1 cellular context compared by ENCODE assay signal in genomic region chr17:50681260-50682200, GRCh38.
TF ChIP-seq lines count a peak whose summit lies in the region.

No MANE protein-coding gene starts in this region.

TF ChIP-seq in K562, 482 proteins besides CTCF, POLR2A, EP300 and RAD21 (continued from another document and continues in another):
- TF ChIP-seq UBTF (IDR thresholded peaks at IDR 0.05; ENCODE audit: borderline replicate concordance in 1 of 2, low read depth in 2 of 2, low read length in 2 of 2) (no peak), ZNF133 (CRISPR knock-in tag; IDR thresholded peaks at IDR 0.05) (no peak), HDAC1 (IDR thresholded peaks at IDR 0.05) (peak in 1 of 2 experiments; percentile 41; a peak in 1 of 4 replicates), JUND (IDR thresholded peaks at IDR 0.05; ENCODE audit: borderline replicate concordance, low read depth, low read length) (no peak), JUND (tag; IDR thresholded peaks at IDR 0.05; ENCODE audit: borderline replicate concordance, low read depth, low read length) (0 out of 3 replicates have a peak, but pooled peaks have one; percentile 4), MECOM (CRISPR knock-in tag; IDR thresholded peaks at IDR 0.05) (no peak), TRIM24 (IDR thresholded peaks at IDR 0.05) (no peak), BCLAF1 (IDR thresholded peaks at IDR 0.05; ENCODE audit: borderline replicate concordance in 1 of 2, control insufficient read depth in 1 of 2, low read depth in 2 of 2, low read length in 1 of 2) (no peak), EHMT2 (IDR thresholded peaks at IDR 0.05) (peak; percentile 42; the same call in 1 of the 2 replicates), ZKSCAN8 (CRISPR knock-in tag; IDR thresholded peaks at IDR 0.05) (no peak), ZNF395 (CRISPR knock-in tag; IDR thresholded peaks at IDR 0.05) (no peak), ZNF699 (CRISPR knock-in tag; IDR thresholded peaks at IDR 0.05; ENCODE audit: insufficient replicate concordance) (no peak), ZNF584 (CRISPR knock-in tag; IDR thresholded peaks at IDR 0.05; ENCODE audit: low read depth) (no peak), ZMIZ1 (IDR thresholded peaks at IDR 0.05; ENCODE audit: low read depth in 2 of 2, low read length in 2 of 2) (no peak), MAFK (IDR thresholded peaks at IDR 0.05; ENCODE audit: low read length) (no peak), PTTG1 (tag; IDR thresholded peaks at IDR 0.05; ENCODE audit: low read depth) (no peak), MCM2 (IDR thresholded peaks at IDR 0.05; ENCODE audit: low read depth) (no peak), RREB1 (CRISPR knock-in tag; IDR thresholded peaks at IDR 0.05) (no peak), ZNF212 (CRISPR knock-in tag; IDR thresholded peaks at IDR 0.05) (no peak), ZNF311 (CRISPR knock-in tag; IDR thresholded peaks at IDR 0.05) (no peak), PKNOX1 (IDR thresholded peaks at IDR 0.05) (peak; percentile 65), CBFA2T2 (conservative IDR thresholded peaks at IDR 0.05) (no peak), TGIF2 (CRISPR knock-in tag; IDR thresholded peaks at IDR 0.05) (no peak), SIN3B (IDR thresholded peaks at IDR 0.05; ENCODE audit: low read depth) (no peak), DLX4 (CRISPR knock-in tag; IDR thresholded peaks at IDR 0.05) (no peak), ZNF655 (CRISPR knock-in tag; IDR thresholded peaks at IDR 0.05) (no peak), ZNF24 (IDR thresholded peaks at IDR 0.05) (peak; percentile 77), SIN3A (IDR thresholded peaks at IDR 0.05; ENCODE audit: borderline replicate concordance in 2 of 2, control insufficient read depth in 1 of 2, low read depth in 2 of 2, low read length in 2 of 2) (0 out of 4 replicates have a peak, but pooled peaks of 1 of the 2 experiments have one; percentile 46), STAT6 (CRISPR knock-in tag; IDR thresholded peaks at IDR 0.05) (no peak), SRSF1 (IDR thresholded peaks at IDR 0.05; ENCODE audit: low read depth, low read length) (no peak), ZNF507 (tag; conservative IDR thresholded peaks at IDR 0.05) (no peak), SETDB1 (IDR thresholded peaks at IDR 0.05; ENCODE audit: low read length) (no peak), ETS2 (tag; IDR thresholded peaks at IDR 0.05; ENCODE audit: borderline replicate concordance, poor library complexity, severe bottlenecking) (no peak)
